Comparison of ENCODE assay signal across 23 cellular contexts in the genomic region with DNA sequence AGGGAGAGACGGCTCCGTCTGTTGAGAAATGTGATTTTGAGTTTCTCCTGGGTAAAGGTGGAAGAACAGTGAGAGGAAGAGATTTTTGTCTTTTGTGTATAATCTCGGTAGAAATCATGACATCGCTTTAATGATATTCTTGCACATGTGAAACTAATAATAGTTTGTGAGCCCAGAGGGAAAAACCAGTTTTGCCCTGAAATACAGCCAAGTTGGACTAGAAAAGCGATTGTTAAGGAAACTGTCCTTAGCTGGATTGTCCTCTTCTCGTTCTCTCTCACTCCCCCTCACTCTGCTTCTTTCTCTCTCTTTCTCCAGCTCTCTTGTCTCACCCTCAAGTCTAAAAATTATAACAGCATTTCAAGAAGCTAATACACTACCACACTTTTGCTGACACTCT. TPM values are rescaled to one million over a fixed set of nuclear protein-coding genes. Genes with fewer than 3 reads are reported as not detected.
DNase-seq lines count a peak whose midpoint lies in the region; ATAC-seq and TF ChIP-seq lines count a peak whose summit lies in the region.
"Had no signal": no experiment of that assay in that cellular context is flagged by ENCODE, and none has a peak within 500 bp of the region (broad histone marks: within the 10 kb centered on the region; RNA-seq: fewer than 3 reads in every experiment).

No MANE protein-coding gene starts in this region.

- no peak for TF ChIP-seq POLR2A in prostate gland (IDR thresholded peaks at IDR 0.05)

- CTCF ChIA-PET in activated naive CD4-positive, alpha-beta T cell treated with anti-CD3 and anti-CD28 coated beads, Interleukin-2, amount 10 ng/mL, durations not matched to agents 7 days and 5 days (lab: Charles Lee), result no interaction called here

- no peaks in the 10 kb centered on the region for H3K4me1 Mint-ChIP-seq in activated naive CD4-positive, alpha-beta T cell treated with anti-CD3 and anti-CD28 coated beads, Interleukin-2, amount 10 ng/mL, durations not matched to agents 7 days and 5 days
- H3K4me1 Mint-ChIP-seq: CD4-positive, CD25-positive, alpha-beta regulatory T cell; CD8-positive, alpha-beta memory T cell had no signal

- no peaks in the 10 kb centered on the region for H3K36me3 ChIP-seq in prostate gland
- H3K36me3 ChIP-seq: BE2C, HAP-1 had no signal

- intact Hi-C loops in prostate gland (cut with DNase I), result no loop called here

- H3K27ac ChIP-seq in VCaP, result peak overlapping the region; percentile 17
- H3K27ac ChIP-seq in prostate gland, result no peak overlapping the region

- no peak overlapping the region for H3K27ac Mint-ChIP-seq in activated naive CD4-positive, alpha-beta T cell treated with anti-CD3 and anti-CD28 coated beads, Interleukin-2, amount 10 ng/mL, durations not matched to agents 7 days and 5 days
- H3K27ac Mint-ChIP-seq: CD4-positive, CD25-positive, alpha-beta regulatory T cell; CD8-positive, alpha-beta memory T cell had no signal

- no peak overlapping the region for H3K4me3 Mint-ChIP-seq in activated naive CD4-positive, alpha-beta T cell treated with anti-CD3 and anti-CD28 coated beads, Interleukin-2, amount 10 ng/mL, durations not matched to agents 7 days and 5 days
- H3K4me3 Mint-ChIP-seq: CD4-positive, CD25-positive, alpha-beta regulatory T cell; CD8-positive, alpha-beta memory T cell had no signal

- DNase-seq in AG20443 (ENCODE audit: low spot score) (peak; percentile 32), fibroblast of peridontal ligament (ENCODE audit: extremely low read depth) (peak; percentile 19), prostate gland (ENCODE audit: low spot score) (peak; percentile 19), NCI-H446 treated with DMSO at 0.1 percent for 48 hours (lab: John Stamatoyannopoulos, UW) (no peak)
- no peak for DNase-seq in activated naive CD4-positive, alpha-beta T cell treated with anti-CD3 and anti-CD28 coated beads, Interleukin-2, amount 10 ng/mL, durations not matched to agents 7 days and 5 days
- DNase-seq: 8988T; BE2C; C1 segment of cervical spinal cord; CD4-positive, CD25-positive, alpha-beta regulatory T cell; CD8-positive, alpha-beta memory T cell; COR-L47; DMS 273 treated with DMSO at 0.1 percent for 48 hours; DMS53; DND-41; EL had no signal

- H3K36me3 Mint-ChIP-seq in activated naive CD4-positive, alpha-beta T cell treated with anti-CD3 and anti-CD28 coated beads, Interleukin-2, amount 10 ng/mL, durations not matched to agents 7 days and 5 days, result no peaks in the 10 kb centered on the region
- H3K36me3 Mint-ChIP-seq: CD4-positive, CD25-positive, alpha-beta regulatory T cell; CD8-positive, alpha-beta memory T cell had no signal

- 7% methylated on average over 6 of the region's 6 CpGs for WGBS in prostate gland

- ATAC-seq in HG03025 (IDR thresholded peaks at IDR 0.05; ENCODE audit: low FRiP score, unreplicated experiment), result no peak
- no peak for ATAC-seq in GM19035 (IDR thresholded peaks at IDR 0.05; ENCODE audit: unreplicated experiment)

- no peaks in the 10 kb centered on the region for H3K27me3 Mint-ChIP-seq in activated naive CD4-positive, alpha-beta T cell treated with anti-CD3 and anti-CD28 coated beads, Interleukin-2, amount 10 ng/mL, durations not matched to agents 7 days and 5 days
- H3K27me3 Mint-ChIP-seq: CD4-positive, CD25-positive, alpha-beta regulatory T cell had no signal

- TF ChIP-seq CTCF in VCaP (conservative IDR thresholded peaks at IDR 0.05) (no peak), prostate gland (IDR thresholded peaks at IDR 0.05) (no peak)

- H3K27me3 ChIP-seq in prostate gland (replicated peaks; ENCODE audit: insufficient read depth), result no peaks in the 10 kb centered on the region

- H3K9me3 ChIP-seq in prostate gland, result no peaks in the 10 kb centered on the region
- H3K9me3 ChIP-seq: BE2C had no signal

- H3K4me1 ChIP-seq in prostate gland (replicated peaks), result no peaks in the 10 kb centered on the region
- H3K4me1 ChIP-seq: BE2C, HAP-1 had no signal

- no peaks in the 10 kb centered on the region for H3K9me3 Mint-ChIP-seq in activated naive CD4-positive, alpha-beta T cell treated with anti-CD3 and anti-CD28 coated beads, Interleukin-2, amount 10 ng/mL, durations not matched to agents 7 days and 5 days

- H3K4me3 ChIP-seq in prostate gland, result no peak overlapping the region
- H3K4me3 ChIP-seq: HAP-1 had no signal

RNA-seq across cellular contexts. Expression of gene KCNJ6, which starts 17.1 kb away (rescaled TPM):
- total RNA-seq in prostate gland, result under 1 TPM; 0.23 to 0.36 TPM
- total RNA-seq: A673; CD4-positive, CD25-positive, alpha-beta regulatory T cell; CD8-positive, alpha-beta memory T cell; G401; H4; HT-29 had no signal

Comparison
In these comparisons a context has a peak if more than half of its experiments do, and no peak if none do; other contexts are left out.
1. DNase-seq: peak in AG20443 (single experiment), fibroblast of peridontal ligament (single experiment) and prostate gland (single experiment); none in activated naive CD4-positive, alpha-beta T cell treated with anti-CD3 and anti-CD28 coated beads, Interleukin-2, amount 10 ng/mL, durations not matched to agents 7 days and 5 days (single experiment) and NCI-H446 treated with DMSO at 0.1 percent for 48 hours (single experiment).